8 cellular contexts compared by ENCODE assay signal in genomic region chr14:91060472-91061308, GRCh38. TPM values are rescaled to one million over a fixed set of nuclear protein-coding genes. Genes with fewer than 3 reads are reported as not detected.
A peak's percentile ranks its signal among the peaks of the same experiment; 100 is the strongest.
DNase-seq lines count a peak whose midpoint lies in the region; ATAC-seq and TF ChIP-seq lines count a peak whose summit lies in the region.

Gene RPS6KA5, minus strand, starts transcription at chr14:91060641. Its CDS starts 207 bp downstream, at chr14:91060434.

- H3K4me1 ChIP-seq in ascending aorta (peaks cover 3 to 9% of the 10 kb centered on the region in 2 donors), right cardiac atrium (ENCODE audit: control insufficient read depth, insufficient read depth, low read length) (no peaks in the 10 kb centered on the region), vagina (peaks cover 25% of the 10 kb centered on the region)

- H3K4me3 Mint-ChIP-seq in T-helper 2 cell treated with Interferon-gamma antibody and Interleukin-4, amounts not matched to agents 5 μg/mL and 100 μg/mL, for 36 hours, result peak within 1 kb of the TSS; percentile 86

- DNase-seq in NCI-H1930 (lab: John Stamatoyannopoulos, UW) (peak; percentile 99 to 100), ascending aorta (ENCODE audit: low spot score in 2 of 2) (peak; percentile 100), right cardiac atrium (peak; percentile 100), pulmonary artery endothelial cell (ENCODE audit: low read depth, low spot score) (peak; percentile 100), vagina (ENCODE audit: extremely low spot score in 2 of 2) (peak; percentile 100)
- DNase-seq in T-helper 2 cell treated with Interferon-gamma antibody and Interleukin-4, amounts not matched to agents 5 μg/mL and 100 μg/mL, for 36 hours (ENCODE audit: low spot score), result peak; percentile 100

- no peaks in the 10 kb centered on the region for H3K9me3 ChIP-seq in ascending aorta
- H3K9me3 ChIP-seq in right cardiac atrium (ENCODE audit: control insufficient read depth, low read length), result no peaks in the 10 kb centered on the region
- H3K9me3 ChIP-seq in vagina, result no peaks in the 10 kb centered on the region

- H3K27ac ChIP-seq in ascending aorta, result peak within 1 kb of the TSS; percentile 94 to 99
- H3K27ac ChIP-seq in right cardiac atrium (ENCODE audit: low read length), result peak within 1 kb of the TSS; percentile 91
- H3K27ac ChIP-seq in vagina, result peak within 1 kb of the TSS; percentile 97

- ATAC-seq in GM18502 (IDR thresholded peaks at IDR 0.05; ENCODE audit: poor library complexity, unreplicated experiment) (peak; percentile 88), HG02970 (IDR thresholded peaks at IDR 0.05; ENCODE audit: low FRiP score, unreplicated experiment) (peak; percentile 87), right cardiac atrium (peak; percentile 98)

- H3K36me3 ChIP-seq in ascending aorta (no peaks in the 10 kb centered on the region), vagina (no peaks in the 10 kb centered on the region)

- peak within 1 kb of the TSS; percentile 91 to 98 for H3K4me3 ChIP-seq in ascending aorta
- H3K4me3 ChIP-seq in right cardiac atrium (ENCODE audit: low read length), result peak within 1 kb of the TSS; percentile 83
- H3K4me3 ChIP-seq in vagina, result peak within 1 kb of the TSS; percentile 77 to 93

- TF ChIP-seq POLR2A in vagina (IDR thresholded peaks at IDR 0.05), result peak in 1 of 2 donors; percentile 74

- H3K27me3 ChIP-seq in ascending aorta (no peaks in the 10 kb centered on the region), right cardiac atrium (ENCODE audit: control insufficient read depth, insufficient read depth) (no peaks in the 10 kb centered on the region), vagina (no peaks in the 10 kb centered on the region)

- H3K36me3 Mint-ChIP-seq in T-helper 2 cell treated with Interferon-gamma antibody and Interleukin-4, amounts not matched to agents 5 μg/mL and 100 μg/mL, for 36 hours (ENCODE audit: low read depth), result peaks cover 47% of the 10 kb centered on the region

- peak within 1 kb of the TSS; percentile 64 for H3K27ac Mint-ChIP-seq in T-helper 2 cell treated with Interferon-gamma antibody and Interleukin-4, amounts not matched to agents 5 μg/mL and 100 μg/mL, for 36 hours

- H3K4me1 Mint-ChIP-seq in T-helper 2 cell treated with Interferon-gamma antibody and Interleukin-4, amounts not matched to agents 5 μg/mL and 100 μg/mL, for 36 hours (ENCODE audit: low read depth), result peaks cover 54% of the 10 kb centered on the region

- no peaks in the 10 kb centered on the region for H3K27me3 Mint-ChIP-seq in T-helper 2 cell treated with Interferon-gamma antibody and Interleukin-4, amounts not matched to agents 5 μg/mL and 100 μg/mL, for 36 hours (ENCODE audit: low read depth)

- WGBS in right cardiac atrium, result under 1% methylated on average over 69 of the region's 69 CpGs

- intact Hi-C loops in ascending aorta (cut with DNase I), result loop anchor here (1.0 to 10.0 kb wide), 6 partner anchors 54 to 806 kb away; partner anchors contain the start of genes DGLUCY and PSMC1
- intact Hi-C loops in right cardiac atrium (cut with DNase I), result loop anchor here in 2 of 4 donors (5.0 to 10.0 kb wide), 3 partner anchors 42 to 112 kb away; no protein-coding TSS in a partner anchor
- intact Hi-C loops in vagina (cut with DNase I), result loop anchor here (10.0 kb wide), 1 partner anchor 114 kb away; no protein-coding TSS in a partner anchor

- H3K9me3 Mint-ChIP-seq in T-helper 2 cell treated with Interferon-gamma antibody and Interleukin-4, amounts not matched to agents 5 μg/mL and 100 μg/mL, for 36 hours, result no peaks in the 10 kb centered on the region

- TF ChIP-seq CTCF in ascending aorta (IDR thresholded peaks at IDR 0.05) (peak in 1 of 3 experiments; percentile 4), vagina (IDR thresholded peaks at IDR 0.05) (peak in 1 of 3 experiments; percentile 45)

RNA-seq across cellular contexts. Expression of gene RPS6KA5, which starts in this region (rescaled TPM):
- total RNA-seq in ascending aorta, result 0.21 TPM
- 10 to 100 TPM in 3 of 4 donors, 1 to 10 TPM in 1; 9.9 to 15.5 (median 13.2) TPM for total RNA-seq in right cardiac atrium
- 2.0 TPM for polyA plus RNA-seq in right cardiac atrium
- total RNA-seq in pulmonary artery endothelial cell, result 3.9 and 5.3 TPM in 2 replicates
- 5.2 TPM for total RNA-seq in vagina

Comparison
In these comparisons a context has a peak if more than half of its experiments do, and no peak if none do; other contexts are left out.
1. Peak in every context shown above with its lines: DNase-seq, ATAC-seq, H3K4me3 ChIP-seq and H3K27ac ChIP-seq.
2. Peak in DNase-seq, H3K4me3 ChIP-seq and H3K27ac ChIP-seq in ascending aorta; RNA of the gene not detected or under 1 TPM.